In the genomic region with DNA sequence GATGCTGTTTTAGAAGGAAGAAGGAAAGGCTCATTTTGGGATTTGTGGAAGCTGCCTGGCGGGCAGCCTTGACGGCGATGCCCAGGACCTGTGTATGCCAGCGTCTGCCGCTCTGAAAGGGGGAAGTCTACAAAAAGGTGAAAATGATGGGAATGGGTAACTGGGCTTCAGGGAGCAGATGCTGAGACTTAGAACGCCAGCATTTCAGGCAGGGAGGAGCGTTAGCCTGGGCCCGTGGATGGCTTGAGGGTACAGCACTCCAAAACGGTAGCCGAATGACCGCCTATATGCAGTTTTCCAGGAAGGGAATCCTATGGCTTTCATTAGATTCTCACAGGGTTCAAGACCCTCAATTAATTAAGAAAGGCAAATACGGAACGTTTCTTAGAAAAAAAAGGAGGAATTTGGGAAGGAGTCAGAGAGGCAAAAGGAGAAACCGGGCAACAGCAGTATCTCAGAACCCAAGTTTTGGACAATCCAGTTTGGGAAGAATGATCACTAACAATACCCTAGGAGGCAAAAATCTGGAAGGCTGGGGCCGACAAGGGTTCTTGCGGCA, we compare ENCODE assay signal across 8 cellular contexts. TPM values are rescaled to one million over a fixed set of nuclear protein-coding genes. Genes with fewer than 3 reads are reported as not detected.
DNase-seq lines count a peak whose midpoint lies in the region; ATAC-seq, FAIRE-seq and TF ChIP-seq lines count a peak whose summit lies in the region.

No MANE protein-coding gene starts in this region.

- intact Hi-C loops in breast epithelium (cut with DNase I; ENCODE audit: low total_unique reads) = no loop called here
- intact Hi-C loops in left colon (cut with DNase I, micrococcal nuclease) = no loop called here

- peak overlapping the region; percentile 68 for H3K4me3 ChIP-seq in MG63
- H3K4me3 ChIP-seq in breast epithelium = peak overlapping the region; percentile 70 to 74 (median 74)

- H3K36me3 ChIP-seq in MG63 (no peaks in the 10 kb centered on the region), breast epithelium (no peaks in the 10 kb centered on the region)

- no peaks in the 10 kb centered on the region for H3K4me1 ChIP-seq in breast epithelium

- H3K27ac ChIP-seq in breast epithelium (peak overlapping the region; percentile 76 to 84), substantia nigra (ENCODE audit: low read depth, low read length, poor library complexity, severe bottlenecking) (peak overlapping the region; percentile 98)

- FAIRE-seq in D721Med (lab: Jason Lieb, UNC) = no peak

- no peak for TF ChIP-seq POLR2A in breast epithelium (IDR thresholded peaks at IDR 0.05)

- DNase-seq in COLO668 (lab: John Stamatoyannopoulos, UW; ENCODE audit: unreplicated experiment) = peak; percentile 19
- no peak for DNase-seq in MG63
- DNase-seq in breast epithelium (ENCODE audit: low spot score in 2 of 2) = no peak
- DNase-seq in left colon = peak in 1 of 2 donors; percentile 41
- DNase-seq in substantia nigra (lab: John Stamatoyannopoulos, UW) = peak in 10 of 49 donors; percentile 4 to 38 (median 10)
- no peak for DNase-seq in D721Med (ENCODE audit: insufficient read length, low spot score)
- no peak for DNase-seq in NCI-H1436 (lab: John Stamatoyannopoulos, UW)
- DNase-seq in stimulated activated CD4-positive, alpha-beta T cell treated with anti-CD3 and anti-CD28 coated beads, Interleukin-12 subunit alpha, Interleukin-12 subunit beta, amount 100 ng/mL, for 4 hours = no peak

- H3K27me3 ChIP-seq in MG63 (no peaks in the 10 kb centered on the region), breast epithelium (no peaks in the 10 kb centered on the region)

- no peaks in the 10 kb centered on the region for H3K9me3 ChIP-seq in MG63
- no peaks in the 10 kb centered on the region for H3K9me3 ChIP-seq in breast epithelium

- ATAC-seq in left colon = peak; percentile 9

- TF ChIP-seq CTCF in breast epithelium (IDR thresholded peaks at IDR 0.05) (no peak), D721Med (IDR thresholded peaks at IDR 0.05; ENCODE audit: insufficient read depth, missing control alignments) (no peak)

RNA-seq across cellular contexts. Expression of a gene that starts 0.7 kb away (rescaled TPM):
- total RNA-seq in MG63 (2014; rRNA removed; shearing (Covaris generic); ENCODE audit: low replicate concordance) = 4.3 and 26.3 TPM in 2 replicates
- total RNA-seq in breast epithelium = 10 to 100 TPM in 2 of 3 donors, 1 to 10 TPM in 1; 8.2 to 14.4 (median 13.8) TPM
- total RNA-seq in left colon = 10 to 100 TPM; 53.3 to 89.1 TPM

RNA-seq across cellular contexts. Expression of a gene that starts 22.7 kb away (rescaled TPM):
- not detected in 2 replicates for total RNA-seq in MG63 (2014; rRNA removed; shearing (Covaris generic); ENCODE audit: low replicate concordance)
- total RNA-seq in breast epithelium (not detected), left colon (under 1 TPM; 0.73 to 0.75 TPM)

RNA-seq across cellular contexts. Expression of a gene that starts 35.8 kb away (rescaled TPM):
- 1.3 and 3.3 TPM in 2 replicates for total RNA-seq in MG63 (2014; rRNA removed; shearing (Covaris generic); ENCODE audit: low replicate concordance)
- total RNA-seq in breast epithelium (10 to 100 TPM in 2 of 3 donors, 1 to 10 TPM in 1; 4.0 to 28.8 (median 22.2) TPM), left colon (1 to 10 TPM; 3.8 to 5.6 TPM)
